In the genomic region with DNA sequence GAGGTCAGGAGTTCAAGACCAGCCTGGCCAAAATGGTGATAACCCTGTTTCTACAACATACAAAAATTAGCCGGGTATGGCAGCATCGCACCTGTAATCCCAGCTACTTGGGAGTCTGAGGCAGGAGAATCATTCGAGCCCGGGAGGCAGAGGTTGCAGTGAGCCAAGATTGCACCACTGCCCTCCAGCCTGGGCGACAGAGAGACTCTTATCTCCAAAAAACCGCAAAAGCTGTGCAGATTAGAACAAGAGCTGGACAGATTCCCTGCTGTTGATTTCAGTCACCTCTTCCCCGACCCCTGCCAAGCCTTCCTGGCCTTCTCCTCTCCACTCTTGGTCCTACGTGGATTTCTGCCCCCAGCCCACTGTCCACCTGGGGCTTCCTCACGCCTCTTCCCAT, we compare ENCODE assay signal across 19 cellular contexts. TPM values are rescaled to one million over a fixed set of nuclear protein-coding genes. Genes with fewer than 3 reads are reported as not detected.
"Had no signal": no experiment of that assay in that cellular context is flagged by ENCODE, and none has a peak within 500 bp of the region (broad histone marks: within the 10 kb centered on the region; RNA-seq: fewer than 3 reads in every experiment).

No MANE protein-coding gene starts in this region.

- H3K9me3 ChIP-seq: adrenal gland, pancreas, thoracic aorta had no signal

- DNase-seq: activated CD4-positive, alpha-beta T cell treated with anti-CD3 and anti-CD28 coated beads for 36 hours; activated CD4-positive, alpha-beta T cell treated with anti-CD3 and anti-CD28 coated beads, Interleukin-2, amount 50 U/mL, for 48 hours; activated gamma-delta T cell treated with Interleukin-2 at 50 U/mL for 16 hours; cerebellar nuclear complex; cortex of kidney; mesenchymal stem cell; naive thymus-derived CD4-positive, alpha-beta T cell; pancreas; stimulated activated CD4-positive, alpha-beta T cell treated with anti-CD3 and anti-CD28 coated beads, Interleukin-4, amount 100 ng/mL, for 1 hour had no signal

- H3K27ac ChIP-seq: adrenal gland, thoracic aorta had no signal

- H3K27me3 ChIP-seq: adrenal gland, pancreas had no signal

- H3K36me3 Mint-ChIP-seq: activated naive CD4-positive, alpha-beta T cell treated with anti-CD3 and anti-CD28 coated beads, Interleukin-2, amount 50 U/mL, for 72 hours; naive thymus-derived CD4-positive, alpha-beta T cell had no signal

- H3K4me3 Mint-ChIP-seq: activated CD4-positive, alpha-beta T cell treated with anti-CD3 and anti-CD28 coated beads for 36 hours; naive thymus-derived CD4-positive, alpha-beta T cell; stimulated activated effector memory CD8-positive, alpha-beta T cell treated with anti-CD3 and anti-CD28 coated beads, Interleukin-12 subunit alpha, Interleukin-12 subunit beta, amount 100 ng/mL, for 72 hours; WTC11 had no signal

- H3K27ac Mint-ChIP-seq: activated CD4-positive, alpha-beta T cell treated with anti-CD3 and anti-CD28 coated beads for 36 hours; activated naive CD4-positive, alpha-beta T cell treated with anti-CD3 and anti-CD28 coated beads, Interleukin-2, amount 50 U/mL, for 72 hours; naive thymus-derived CD4-positive, alpha-beta T cell; stimulated activated effector memory CD8-positive, alpha-beta T cell treated with anti-CD3 and anti-CD28 coated beads, Interleukin-12 subunit alpha, Interleukin-12 subunit beta, amount 100 ng/mL, for 72 hours; WTC11 had no signal

- H3K4me2 ChIP-seq: smooth muscle cell had no signal

- H3K9me3 Mint-ChIP-seq: WTC11 had no signal

- H3K36me3 ChIP-seq: adrenal gland, thoracic aorta had no signal

- H3K4me3 ChIP-seq: adrenal gland, pancreas, smooth muscle cell, thoracic aorta had no signal

- H3K4me1 Mint-ChIP-seq: activated CD4-positive, alpha-beta T cell treated with anti-CD3 and anti-CD28 coated beads for 36 hours had no signal

- ATAC-seq: activated CD4-positive, alpha-beta T cell treated with anti-CD3 and anti-CD28 coated beads for 36 hours; activated naive CD4-positive, alpha-beta T cell treated with anti-CD3 and anti-CD28 coated beads, Interleukin-2, amount 50 U/mL, for 72 hours; naive thymus-derived CD4-positive, alpha-beta T cell; pancreas; sciatic nerve; stimulated activated effector memory CD8-positive, alpha-beta T cell treated with anti-CD3 and anti-CD28 coated beads, Interleukin-12 subunit alpha, Interleukin-12 subunit beta, amount 100 ng/mL, for 72 hours; WTC11 had no signal

RNA-seq across cellular contexts. Expression of gene CAMSAP3, which starts 8.3 kb away (rescaled TPM):
- total RNA-seq: sciatic nerve had no signal

RNA-seq across cellular contexts. Expression of gene PCP2, which starts 29.6 kb away (rescaled TPM):
- total RNA-seq: bronchial epithelial cell, esophagus mucosa, sciatic nerve, smooth muscle cell, thoracic aorta, urinary bladder had no signal
